In the genomic region with DNA sequence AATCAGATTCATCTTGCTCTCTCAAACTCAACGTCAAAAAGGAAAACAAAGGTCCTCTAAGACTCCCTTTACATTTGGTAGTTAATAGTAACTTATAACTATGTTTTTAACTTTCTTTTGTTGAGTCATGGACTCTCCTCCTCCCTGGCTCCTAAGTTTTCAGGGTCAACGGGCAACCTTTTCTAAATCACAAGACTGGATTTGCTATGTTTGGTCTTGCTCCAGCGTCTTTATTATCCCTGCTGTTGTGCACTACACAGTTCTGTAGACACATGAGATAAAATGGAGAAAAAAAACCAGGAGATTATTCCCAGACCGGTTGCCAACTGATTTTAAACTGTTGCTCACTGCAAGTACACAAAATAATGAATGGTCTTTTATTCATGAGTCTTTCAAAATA, we compare ENCODE assay signal across 11 cellular contexts. TPM values are rescaled to one million over a fixed set of nuclear protein-coding genes. Genes with fewer than 3 reads are reported as not detected.
DNase-seq lines count a peak whose midpoint lies in the region; FAIRE-seq and TF ChIP-seq lines count a peak whose summit lies in the region.
"Had no signal": no experiment of that assay in that cellular context is flagged by ENCODE, and none has a peak within 500 bp of the region (broad histone marks: within the 10 kb centered on the region; RNA-seq: fewer than 3 reads in every experiment).

No MANE protein-coding gene starts in this region.

- peaks cover 11 to 15% of the 10 kb centered on the region in 2 donors for H3K4me1 ChIP-seq in kidney (ENCODE audit: control insufficient read depth in 1 of 2, insufficient read depth in 1 of 2, low read depth in 1 of 2, low read length in 2 of 2)

- H3K36me3 ChIP-seq in kidney (ENCODE audit: control insufficient read depth in 1 of 2, insufficient read depth in 2 of 2, low read length in 2 of 2) = peaks cover 0 to 5% of the 10 kb centered on the region in 2 donors

- peaks cover 43% of the 10 kb centered on the region for H3K27me3 Mint-ChIP-seq in activated CD4-positive, alpha-beta T cell treated with anti-CD3 and anti-CD28 coated beads, Interleukin-2, amount 10 ng/mL, durations not matched to agents 24 days and 14 days
- peaks cover 2% of the 10 kb centered on the region for H3K27me3 Mint-ChIP-seq in glutamatergic neuron (ENCODE audit: unreplicated experiment)

- no peaks in the 10 kb centered on the region for H3K9me3 ChIP-seq in kidney (ENCODE audit: control insufficient read depth in 1 of 2, low read length in 2 of 2)

- H3K27ac Mint-ChIP-seq in activated CD4-positive, alpha-beta T cell treated with anti-CD3 and anti-CD28 coated beads, Interleukin-2, amount 10 ng/mL, durations not matched to agents 24 days and 14 days = no peak overlapping the region
- H3K27ac Mint-ChIP-seq in glutamatergic neuron (ENCODE audit: unreplicated experiment) = no peak overlapping the region

- H3K9ac ChIP-seq in kidney (ENCODE audit: low read length in 2 of 2) = peak overlapping the region in 1 of 2 donors; percentile 5

- TF ChIP-seq CTCF in astrocyte of the spinal cord (IDR thresholded peaks at IDR 0.05; ENCODE audit: low read depth, low read length) (no peak), kidney (IDR thresholded peaks at IDR 0.05; ENCODE audit: borderline replicate concordance, extremely low read depth, insufficient read depth) (no peak), glutamatergic neuron (IDR thresholded peaks at IDR 0.05; ENCODE audit: partially characterized antibody, unreplicated experiment) (no peak)

- FAIRE-seq in kidney (lab: Jason Lieb, UNC) = peak; percentile 76

- H3K4me3 ChIP-seq in astrocyte of the spinal cord (ENCODE audit: low read depth, low read length) (no peak overlapping the region), kidney (ENCODE audit: low read length in 2 of 2) (peak overlapping the region; percentile 4 to 34)

- intact Hi-C loops in activated CD4-positive, alpha-beta T cell treated with anti-CD3 and anti-CD28 coated beads, Interleukin-2, amount 10 ng/mL, durations not matched to agents 24 days and 14 days (cut with micrococcal nuclease) = loop anchor here (5.0 to 10.0 kb wide), 2 partner anchors 194 to 274 kb away; a partner anchor contains a TSS
- intact Hi-C loops in kidney (cut with DNase I) = no loop called here

- H3K4me1 Mint-ChIP-seq in activated CD4-positive, alpha-beta T cell treated with anti-CD3 and anti-CD28 coated beads, Interleukin-2, amount 10 ng/mL, durations not matched to agents 24 days and 14 days = peaks cover 21% of the 10 kb centered on the region
- H3K4me1 Mint-ChIP-seq in glutamatergic neuron (ENCODE audit: low read depth, unreplicated experiment) = peaks cover 10% of the 10 kb centered on the region

- H3K9me3 Mint-ChIP-seq in activated CD4-positive, alpha-beta T cell treated with anti-CD3 and anti-CD28 coated beads, Interleukin-2, amount 10 ng/mL, durations not matched to agents 24 days and 14 days = no peaks in the 10 kb centered on the region
- H3K9me3 Mint-ChIP-seq in glutamatergic neuron (ENCODE audit: unreplicated experiment) = peaks cover 16% of the 10 kb centered on the region
- H3K9me3 Mint-ChIP-seq: activated naive CD4-positive, alpha-beta T cell treated with anti-CD3 and anti-CD28 coated beads for 36 hours had no signal

- in situ Hi-C loops in astrocyte of the spinal cord (cut with HindIII; ENCODE audit: low sequenced_read_pairs) = no loop called here

- H3K27ac ChIP-seq in kidney (ENCODE audit: low read depth in 2 of 2, low read length in 2 of 2) = peak overlapping the region; percentile 72 to 82

- peak; percentile 29 for DNase-seq in activated CD4-positive, alpha-beta T cell treated with anti-CD3 and anti-CD28 coated beads, Interleukin-2, amount 10 ng/mL, durations not matched to agents 24 days and 14 days
- no peak for DNase-seq in activated CD4-positive, alpha-beta T cell treated with anti-CD3 and anti-CD28 coated beads for 4 hours
- DNase-seq in astrocyte of the spinal cord (ENCODE audit: low read depth, low spot score) = peak; percentile 30
- no peak for DNase-seq in kidney
- DNase-seq in stromal cell of bone marrow (ENCODE audit: low read depth) = peak; percentile 59
- no peak for DNase-seq in glutamatergic neuron
- DNase-seq in NCI-H82 treated with DMSO at 0.1 percent for 48 hours (lab: John Stamatoyannopoulos, UW; ENCODE audit: unreplicated experiment) = no peak
- no peak for DNase-seq in germinal center (ENCODE audit: low spot score)
- DNase-seq: activated naive CD4-positive, alpha-beta T cell treated with anti-CD3 and anti-CD28 coated beads for 36 hours; NCI-H2029 treated with DMSO at 0.1 percent for 48 hours; nucleus accumbens had no signal

- H3K36me3 Mint-ChIP-seq in activated CD4-positive, alpha-beta T cell treated with anti-CD3 and anti-CD28 coated beads, Interleukin-2, amount 10 ng/mL, durations not matched to agents 24 days and 14 days (ENCODE audit: low read depth) = peaks cover 9% of the 10 kb centered on the region
- H3K36me3 Mint-ChIP-seq in glutamatergic neuron (ENCODE audit: unreplicated experiment) = no peaks in the 10 kb centered on the region

- H3K4me3 Mint-ChIP-seq in activated CD4-positive, alpha-beta T cell treated with anti-CD3 and anti-CD28 coated beads, Interleukin-2, amount 10 ng/mL, durations not matched to agents 24 days and 14 days = no peak overlapping the region
- H3K4me3 Mint-ChIP-seq in glutamatergic neuron (ENCODE audit: unreplicated experiment) = no peak overlapping the region

RNA-seq across cellular contexts. Expression of a gene that starts 1.9 kb away (rescaled TPM):
- 51.7 and 53.1 TPM in 2 replicates for total RNA-seq in activated CD4-positive, alpha-beta T cell treated with anti-CD3 and anti-CD28 coated beads, Interleukin-2, amount 10 ng/mL, durations not matched to agents 24 days and 14 days
- total RNA-seq in kidney = 1,431 TPM
- 2,443 TPM for polyA plus RNA-seq in kidney (ENCODE audit: insufficient read depth, low read depth, low replicate concordance)
- 236 TPM for total RNA-seq in glutamatergic neuron (ENCODE audit: unreplicated experiment)

Comparison
In these comparisons a context has a peak if more than half of its experiments do, and no peak if none do; other contexts are left out.
1. DNase-seq: peak in activated CD4-positive, alpha-beta T cell treated with anti-CD3 and anti-CD28 coated beads, Interleukin-2, amount 10 ng/mL, durations not matched to agents 24 days and 14 days (single experiment), astrocyte of the spinal cord (single experiment) and stromal cell of bone marrow (single experiment); none in activated CD4-positive, alpha-beta T cell treated with anti-CD3 and anti-CD28 coated beads for 4 hours (0 of 2), kidney (single experiment), glutamatergic neuron (single experiment), NCI-H82 treated with DMSO at 0.1 percent for 48 hours (single experiment) and germinal center (single experiment).